1 cellular context compared by ENCODE assay signal in genomic region chr10:132036153-132036886, GRCh38.
TF ChIP-seq lines count a peak whose summit lies in the region.

No MANE protein-coding gene starts in this region.

TF ChIP-seq in WTC11, 78 proteins besides CTCF, POLR2A, EP300 and RAD21 (continued from another document):
- TF ChIP-seq HMGXB4 (CRISPR knock-in tag; IDR thresholded peaks at IDR 0.05) (peak; percentile 49; the same call in 1 of the 2 replicates), ZMAT4 (CRISPR knock-in tag; IDR thresholded peaks at IDR 0.05) (no peak), NFYB (CRISPR knock-in tag; conservative IDR thresholded peaks at IDR 0.05; ENCODE audit: low read depth) (peak; percentile 19; the same call in 1 of the 2 replicates), SP1 (CRISPR knock-in tag; conservative IDR thresholded peaks at IDR 0.05) (no peak), FOXP1 (CRISPR knock-in tag; IDR thresholded peaks at IDR 0.05; ENCODE audit: borderline replicate concordance) (peak; percentile 73; the same call in 1 of the 2 replicates), PREB (CRISPR knock-in tag; IDR thresholded peaks at IDR 0.05; ENCODE audit: borderline replicate concordance) (no peak), MXD4 (CRISPR knock-in tag; IDR thresholded peaks at IDR 0.05; ENCODE audit: borderline replicate concordance) (no peak), TEAD1 (CRISPR knock-in tag; IDR thresholded peaks at IDR 0.05) (peak; percentile 73; the same call in 1 of the 2 replicates), ARID4B (CRISPR knock-in tag; IDR thresholded peaks at IDR 0.05; ENCODE audit: borderline replicate concordance) (0 out of 2 replicates have a peak, but pooled peaks have one; percentile 56)
